Comparison of ENCODE assay signal across 8 cellular contexts in genomic region chr1:157969693-157970485, GRCh38. TPM values are rescaled to one million over a fixed set of nuclear protein-coding genes. Genes with fewer than 3 reads are reported as not detected.
DNase-seq lines count a peak whose midpoint lies in the region; ATAC-seq and TF ChIP-seq lines count a peak whose summit lies in the region.

No MANE protein-coding gene starts in this region.

- peaks cover 5% of the 10 kb centered on the region; the same call in 1 of the 2 replicates for H3K9me3 ChIP-seq in MG63
- no peaks in the 10 kb centered on the region for H3K9me3 ChIP-seq in ascending aorta
- H3K9me3 ChIP-seq in upper lobe of left lung = no peaks in the 10 kb centered on the region

- WGBS in upper lobe of left lung, 2 donors = 71% methylated on average over 3 of the region's 3 CpGs

- H3K4me1 ChIP-seq in ascending aorta (peaks cover 11 to 12% of the 10 kb centered on the region in 2 donors), upper lobe of left lung (peaks cover 0 to 9% (median 3%) of the 10 kb centered on the region in 4 donors)

- peak; percentile 25 for DNase-seq in G401 (ENCODE audit: low spot score)
- peak; percentile 66 for DNase-seq in MG63
- peak in 1 of 2 donors; percentile 82 for DNase-seq in ascending aorta (ENCODE audit: low spot score in 2 of 2)
- DNase-seq in iris pigment epithelial cell (ENCODE audit: low read depth) = peak; percentile 85
- no peak for DNase-seq in upper lobe of left lung
- DNase-seq in stimulated activated CD4-positive, alpha-beta T cell treated with anti-CD3 and anti-CD28 coated beads, Interleukin-12 subunit alpha, Interleukin-12 subunit beta, amount 100 ng/mL, for 4 hours = no peak

- in situ Hi-C loops in G401 (cut with HindIII; ENCODE audit: low sequenced_read_pairs) = loop anchor here (25.0 kb wide), 1 partner anchor 142 kb away; no protein-coding TSS in a partner anchor

- H3K4me3 ChIP-seq in MG63 = no peak overlapping the region
- H3K4me3 ChIP-seq in ascending aorta = no peak overlapping the region
- H3K4me3 ChIP-seq in upper lobe of left lung = no peak overlapping the region

- peak; percentile 63 to 82 for ATAC-seq in upper lobe of left lung (ENCODE audit: low FRiP score in 2 of 2)
- ATAC-seq in HG02981 (IDR thresholded peaks at IDR 0.05; ENCODE audit: unreplicated experiment) = no peak
- ATAC-seq in GM18505 (IDR thresholded peaks at IDR 0.05; ENCODE audit: unreplicated experiment) = no peak

- H3K27me3 ChIP-seq in MG63 = no peaks in the 10 kb centered on the region
- H3K27me3 ChIP-seq in ascending aorta = no peaks in the 10 kb centered on the region
- no peaks in the 10 kb centered on the region for H3K27me3 ChIP-seq in upper lobe of left lung

- TF ChIP-seq EP300 in upper lobe of left lung (IDR thresholded peaks at IDR 0.05) = no peak

- TF ChIP-seq CTCF in ascending aorta (IDR thresholded peaks at IDR 0.05) (peak; percentile 55 to 78 (median 65)), upper lobe of left lung (IDR thresholded peaks at IDR 0.05) (peak; percentile 31 to 67 (median 52))

- no peak for TF ChIP-seq POLR2A in upper lobe of left lung (IDR thresholded peaks at IDR 0.05)
- no peak for TF ChIP-seq POLR2A in GM18505 (IDR thresholded peaks at IDR 0.05; ENCODE audit: borderline replicate concordance, extremely low read depth, insufficient read depth, insufficient read length)

- H3K27ac ChIP-seq in ascending aorta = peak overlapping the region; percentile 32 to 55
- no peak overlapping the region for H3K27ac ChIP-seq in upper lobe of left lung

- intact Hi-C loops in ascending aorta (cut with DNase I) = loop anchor here (2.0 to 10.0 kb wide), 3 partner anchors 23 to 1095 kb away; partner anchors contain the start of gene KIRREL1

- no peaks in the 10 kb centered on the region for H3K36me3 ChIP-seq in MG63
- H3K36me3 ChIP-seq in ascending aorta = no peaks in the 10 kb centered on the region
- H3K36me3 ChIP-seq in upper lobe of left lung = no peaks in the 10 kb centered on the region

RNA-seq across cellular contexts. Expression of gene KIRREL1, which starts 23.6 kb away (rescaled TPM):
- 29.9 and 31.1 TPM in 2 replicates for total RNA-seq in G401 (2014; rRNA removed; shearing (Covaris generic))
- 25.3 and 26.3 TPM in 2 replicates for total RNA-seq in MG63 (2014; rRNA removed; shearing (Covaris generic); ENCODE audit: low replicate concordance)
- 114 TPM for total RNA-seq in ascending aorta
- total RNA-seq in upper lobe of left lung = 10 to 100 TPM; 16.9 to 40.6 (median 25.8) TPM

Comparison
In these comparisons a context has a peak if more than half of its experiments do, and no peak if none do; other contexts are left out.
1. DNase-seq: peak in G401 (single experiment), MG63 (single experiment) and iris pigment epithelial cell (single experiment); none in upper lobe of left lung (0 of 2) and stimulated activated CD4-positive, alpha-beta T cell treated with anti-CD3 and anti-CD28 coated beads, Interleukin-12 subunit alpha, Interleukin-12 subunit beta, amount 100 ng/mL, for 4 hours (single experiment).
2. H3K27ac ChIP-seq: peak in ascending aorta (2 of 2); none in upper lobe of left lung (0 of 4).
3. ATAC-seq: peak in upper lobe of left lung (2 of 2); none in HG02981 (single experiment) and GM18505 (single experiment).